ENCODE assay signal across 8 cellular contexts in the genomic region with DNA sequence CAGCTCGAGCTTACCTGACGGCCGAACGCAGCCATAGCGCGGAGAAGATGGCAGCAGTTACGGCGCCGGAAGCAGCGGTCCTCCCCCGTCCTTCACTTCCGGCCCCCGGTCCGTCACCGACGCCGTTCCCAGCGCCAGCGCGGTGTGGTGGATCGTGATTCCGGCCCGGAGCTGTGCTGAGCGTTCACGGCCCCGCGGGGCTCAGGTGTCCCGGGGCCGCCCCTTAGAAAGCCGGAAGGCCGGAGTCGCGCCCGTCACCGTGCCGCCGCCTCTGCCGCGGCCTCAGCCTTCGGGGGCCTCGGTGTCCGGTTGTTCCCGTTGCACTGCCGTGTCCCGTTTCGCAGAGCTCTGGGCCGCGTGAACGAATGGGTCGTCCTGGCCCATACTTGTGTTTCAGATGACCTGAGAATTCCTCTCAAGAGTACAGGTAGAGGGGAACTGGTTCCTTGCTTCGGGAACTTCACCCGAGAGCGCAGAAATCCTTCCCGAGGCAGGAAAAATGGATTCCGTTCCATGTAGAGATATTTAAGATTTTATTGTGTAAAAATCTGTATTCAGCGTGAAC. TPM values are rescaled to one million over a fixed set of nuclear protein-coding genes. Genes with fewer than 3 reads are reported as not detected.
DNase-seq lines count a peak whose midpoint lies in the region; ATAC-seq lines count a peak whose summit lies in the region.

A gene with protein sequence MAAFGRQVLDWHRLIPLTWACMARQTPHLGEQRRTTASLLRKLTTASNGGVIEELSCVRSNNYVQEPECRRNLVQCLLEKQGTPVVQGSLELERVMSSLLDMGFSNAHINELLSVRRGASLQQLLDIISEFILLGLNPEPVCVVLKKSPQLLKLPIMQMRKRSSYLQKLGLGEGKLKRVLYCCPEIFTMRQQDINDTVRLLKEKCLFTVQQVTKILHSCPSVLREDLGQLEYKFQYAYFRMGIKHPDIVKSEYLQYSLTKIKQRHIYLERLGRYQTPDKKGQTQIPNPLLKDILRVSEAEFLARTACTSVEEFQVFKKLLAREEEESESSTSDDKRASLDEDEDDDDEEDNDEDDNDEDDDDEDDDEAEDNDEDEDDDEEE (minus strand): TSS at position 49 of the 565 bp plus-strand sequence. CDS start 14 bp downstream, at position 35.

- DNase-seq in DMS53 treated with DMSO at 0.1 percent for 48 hours (lab: John Stamatoyannopoulos, UW; ENCODE audit: unreplicated experiment), result peak; percentile 25
- peak; percentile 86 for DNase-seq in KBM-7
- peak; percentile 86 for DNase-seq in RKO (ENCODE audit: low spot score)
- DNase-seq in activated T-helper 1 cell treated with anti-CD3 and anti-CD28 coated beads, Interleukin-2, amount 50 U/mL, for 16 hours (ENCODE audit: low read depth in 1 of 2, low spot score in 1 of 2), result peak; percentile 81 to 85
- peak; percentile 81 for DNase-seq in fibroblast of gingiva (ENCODE audit: low read depth)
- DNase-seq in naive B cell, result peak; percentile 90

- no peaks in the 10 kb centered on the region for H3K9me3 Mint-ChIP-seq in naive B cell
- H3K9me3 Mint-ChIP-seq in stimulated activated memory B cell treated with anti-CD40 and anti-IgM and Interleukin-4, amounts not matched to agents 10 μg/mL and 1 μg/mL and 100 μg/mL, for 72 hours, result no peaks in the 10 kb centered on the region

- peaks cover 4 to 13% of the 10 kb centered on the region in 2 donors for H3K36me3 Mint-ChIP-seq in naive B cell
- H3K36me3 Mint-ChIP-seq in stimulated activated memory B cell treated with anti-CD40 and anti-IgM and Interleukin-4, amounts not matched to agents 10 μg/mL and 1 μg/mL and 100 μg/mL, for 72 hours, result peaks cover 50% of the 10 kb centered on the region

- ATAC-seq in GM21619 (IDR thresholded peaks at IDR 0.05; ENCODE audit: unreplicated experiment) (peak; percentile 85), naive B cell (ENCODE audit: low read depth in 2 of 2) (peak; percentile 92 to 97)
- ATAC-seq in stimulated activated memory B cell treated with anti-CD40 and anti-IgM and Interleukin-4, amounts not matched to agents 10 μg/mL and 1 μg/mL and 100 μg/mL, for 72 hours, result peak; percentile 98

- in situ Hi-C loops in KBM-7 (cut with MboI; ENCODE audit: low pct_unique_long_range_greater_than_20kb, low sequenced_read_pairs), result no loop called here

- H3K4me3 Mint-ChIP-seq in naive B cell, result peak within 1 kb of the TSS; percentile 93 to 99 (median 96)
- H3K4me3 Mint-ChIP-seq in stimulated activated memory B cell treated with anti-CD40 and anti-IgM and Interleukin-4, amounts not matched to agents 10 μg/mL and 1 μg/mL and 100 μg/mL, for 72 hours, result peak within 1 kb of the TSS; percentile 99

- peak within 1 kb of the TSS; percentile 96 to 99 (median 98) for H3K27ac Mint-ChIP-seq in naive B cell
- H3K27ac Mint-ChIP-seq in stimulated activated memory B cell treated with anti-CD40 and anti-IgM and Interleukin-4, amounts not matched to agents 10 μg/mL and 1 μg/mL and 100 μg/mL, for 72 hours, result peak within 1 kb of the TSS; percentile 99

- H3K27me3 Mint-ChIP-seq in naive B cell, result no peaks in the 10 kb centered on the region
- no peaks in the 10 kb centered on the region for H3K27me3 Mint-ChIP-seq in stimulated activated memory B cell treated with anti-CD40 and anti-IgM and Interleukin-4, amounts not matched to agents 10 μg/mL and 1 μg/mL and 100 μg/mL, for 72 hours

- H3K4me1 Mint-ChIP-seq in naive B cell, result peaks cover 37 to 62% (median 51%) of the 10 kb centered on the region in 3 donors
- H3K4me1 Mint-ChIP-seq in stimulated activated memory B cell treated with anti-CD40 and anti-IgM and Interleukin-4, amounts not matched to agents 10 μg/mL and 1 μg/mL and 100 μg/mL, for 72 hours, result peaks cover 52% of the 10 kb centered on the region

RNA-seq across cellular contexts. Expression of the gene that starts here (rescaled TPM):
- polyA plus RNA-seq in naive B cell (ENCODE audit: low read depth in 6 of 6), result 10 to 100 TPM; 45.7 to 71.2 (median 58.3) TPM

Comparison
In these comparisons a context has a peak if more than half of its experiments do, and no peak if none do; other contexts are left out.
1. Peak in every context shown above with its lines: DNase-seq and ATAC-seq.
2. DNase-seq: peak in every context shown above with its lines; median percentile 90 in naive B cell; 86 in KBM-7; 86 in RKO; 83 in activated T-helper 1 cell treated with anti-CD3 and anti-CD28 coated beads, Interleukin-2, amount 50 U/mL, for 16 hours; 81 in fibroblast of gingiva; 25 in DMS53 treated with DMSO at 0.1 percent for 48 hours.